In genomic region chr10:12333382-12334185, GRCh38 we compare ENCODE assay signal across 8 cellular contexts. TPM values are rescaled to one million over a fixed set of nuclear protein-coding genes. Genes with fewer than 3 reads are reported as not detected.
DNase-seq lines count a peak whose midpoint lies in the region; ATAC-seq and TF ChIP-seq lines count a peak whose summit lies in the region.

No MANE protein-coding gene starts in this region.

- TF ChIP-seq CTCF in Peyer's patch (IDR thresholded peaks at IDR 0.05) (no peak), breast epithelium (IDR thresholded peaks at IDR 0.05) (no peak), lower lobe of right lung (IDR thresholded peaks at IDR 0.05) (no peak)

- H3K27ac ChIP-seq in Peyer's patch (peak overlapping the region in 3 of 4 donors; percentile 19 to 71 (median 38)), breast epithelium (peak overlapping the region; percentile 79 to 82), lower lobe of right lung (peak overlapping the region; percentile 44)

- no peak for TF ChIP-seq POLR2A in Peyer's patch (IDR thresholded peaks at IDR 0.05)
- no peak for TF ChIP-seq POLR2A in breast epithelium (IDR thresholded peaks at IDR 0.05)

- H3K27me3 ChIP-seq in Peyer's patch (no peaks in the 10 kb centered on the region), breast epithelium (no peaks in the 10 kb centered on the region), lower lobe of right lung (ENCODE audit: low read depth) (no peaks in the 10 kb centered on the region)

- H3K4me3 ChIP-seq in Peyer's patch (no peak overlapping the region), breast epithelium (peak overlapping the region in 1 of 3 donors; percentile 26), lower lobe of right lung (no peak overlapping the region)

- intact Hi-C loops in breast epithelium (cut with DNase I; ENCODE audit: low total_unique reads): no loop called here
- intact Hi-C loops in lower lobe of right lung (cut with DNase I): no loop called here

- peak; percentile 92 for DNase-seq in Caki2 (ENCODE audit: low read depth)
- DNase-seq in Peyer's patch: peak in 2 of 3 donors; percentile 42 to 71
- DNase-seq in breast epithelium (ENCODE audit: low spot score in 2 of 2): peak; percentile 72 to 78
- DNase-seq in lower lobe of right lung: peak; percentile 77
- peak; percentile 95 for DNase-seq in stromal cell of bone marrow (ENCODE audit: low read depth)
- DNase-seq in GM19240 (ENCODE audit: insufficient read length, low spot score): no peak

- peaks cover 0 to 4% (median 0%) of the 10 kb centered on the region in 4 donors for H3K4me1 ChIP-seq in Peyer's patch
- H3K4me1 ChIP-seq in breast epithelium: no peaks in the 10 kb centered on the region
- peaks cover 14% of the 10 kb centered on the region for H3K4me1 ChIP-seq in lower lobe of right lung

- H3K36me3 ChIP-seq in Peyer's patch (no peaks in the 10 kb centered on the region), breast epithelium (no peaks in the 10 kb centered on the region), lower lobe of right lung (no peaks in the 10 kb centered on the region)

- no peaks in the 10 kb centered on the region for H3K9me3 ChIP-seq in Peyer's patch
- H3K9me3 ChIP-seq in breast epithelium: no peaks in the 10 kb centered on the region
- H3K9me3 ChIP-seq in lower lobe of right lung: no peaks in the 10 kb centered on the region

- in situ Hi-C loops in Caki2 (cut with HindIII; ENCODE audit: low pct_unique_long_range_greater_than_20kb, low sequenced_read_pairs): no loop called here

- peak; percentile 71 for ATAC-seq in GM19395 (IDR thresholded peaks at IDR 0.05; ENCODE audit: unreplicated experiment)
- peak; percentile 51 for ATAC-seq in HG03457 (IDR thresholded peaks at IDR 0.05; ENCODE audit: unreplicated experiment)
- ATAC-seq in lower lobe of right lung: peak; percentile 93 to 96

RNA-seq across cellular contexts. Expression of gene CAMK1D, which starts 15.8 kb away (rescaled TPM):
- total RNA-seq in Caki2 (2014; rRNA removed; shearing (Covaris generic); ENCODE audit: low replicate concordance): 11.0 and 11.7 TPM in 2 replicates
- total RNA-seq in Peyer's patch (10 to 100 TPM in 1 of 4 donors, 1 to 10 TPM in 3; 5.6 to 23.9 (median 7.4) TPM), breast epithelium (10 to 100 TPM in 1 of 3 donors, 1 to 10 TPM in 2; 4.4 to 17.3 (median 5.2) TPM), lower lobe of right lung (22.5 TPM)
